12 cellular contexts compared by ENCODE assay signal in the genomic region with DNA sequence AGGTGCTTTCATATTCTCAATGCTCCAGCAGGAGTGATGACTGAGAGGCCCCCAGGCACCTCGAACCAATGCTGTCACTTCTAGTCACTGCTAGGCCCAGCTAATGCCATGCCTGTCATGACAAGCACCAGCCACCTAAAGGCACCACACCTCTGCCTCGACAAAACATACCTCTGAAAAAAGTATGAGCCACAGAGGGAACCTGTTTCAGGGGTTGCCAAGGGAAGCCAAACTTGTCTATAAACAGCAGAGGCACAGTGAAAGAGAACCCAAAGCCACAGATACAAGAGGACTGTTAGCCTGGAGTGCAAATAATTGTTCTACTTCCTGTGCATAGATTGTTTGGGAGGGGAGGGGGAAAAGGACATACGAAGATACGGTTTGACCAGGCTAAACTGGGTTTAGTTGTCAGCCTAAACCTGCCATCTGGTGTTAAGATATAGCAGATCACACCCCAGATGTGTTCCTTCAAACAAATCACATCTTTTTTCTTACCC. TPM values are rescaled to one million over a fixed set of nuclear protein-coding genes. Genes with fewer than 3 reads are reported as not detected.
DNase-seq lines count a peak whose midpoint lies in the region; ATAC-seq and TF ChIP-seq lines count a peak whose summit lies in the region.
"Had no signal": no experiment of that assay in that cellular context is flagged by ENCODE, and none has a peak within 500 bp of the region (broad histone marks: within the 10 kb centered on the region; RNA-seq: fewer than 3 reads in every experiment).

No MANE protein-coding gene starts in this region.

- POLR2A ChIA-PET in MCF 10A (lab: Yijun Ruan, JAX), result interaction anchor here (0.7 kb wide), 1 partner anchor 60 kb away, joined by 3 read pairs; no protein-coding TSS in a partner anchor
- POLR2A ChIA-PET in activated CD4-positive, alpha-beta T cell treated with anti-CD3 and anti-CD28 coated beads, Interleukin-2, amount 10 ng/mL, durations not matched to agents 7 days and 5 days (lab: Charles Lee), result no interaction called here

- H3K27me3 Mint-ChIP-seq in MCF 10A (ENCODE audit: insufficient read depth, unreplicated experiment), result peaks cover 23% of the 10 kb centered on the region
- peaks cover 7% of the 10 kb centered on the region for H3K27me3 Mint-ChIP-seq in activated CD4-positive, alpha-beta T cell treated with anti-CD3 and anti-CD28 coated beads, Interleukin-2, amount 10 ng/mL, durations not matched to agents 7 days and 5 days
- H3K27me3 Mint-ChIP-seq: memory B cell had no signal

- ATAC-seq in HG02759 (IDR thresholded peaks at IDR 0.05; ENCODE audit: unreplicated experiment), result no peak
- ATAC-seq: K562 had no signal

- H3K4me3 Mint-ChIP-seq in MCF 10A (ENCODE audit: unreplicated experiment), result no peak overlapping the region
- H3K4me3 Mint-ChIP-seq in activated CD4-positive, alpha-beta T cell treated with anti-CD3 and anti-CD28 coated beads, Interleukin-2, amount 10 ng/mL, durations not matched to agents 7 days and 5 days, result no peak overlapping the region
- H3K4me3 Mint-ChIP-seq: activated B cell treated with CpG ODN at 0.5 μM for 24 hours, memory B cell had no signal

- peaks cover 6% of the 10 kb centered on the region for H3K4me1 Mint-ChIP-seq in MCF 10A (ENCODE audit: insufficient read depth, unreplicated experiment)
- no peaks in the 10 kb centered on the region for H3K4me1 Mint-ChIP-seq in activated CD4-positive, alpha-beta T cell treated with anti-CD3 and anti-CD28 coated beads, Interleukin-2, amount 10 ng/mL, durations not matched to agents 7 days and 5 days
- H3K4me1 Mint-ChIP-seq: activated B cell treated with CpG ODN at 0.5 μM for 24 hours, memory B cell had no signal

- no peak overlapping the region for H3K27ac Mint-ChIP-seq in MCF 10A (ENCODE audit: low read depth, unreplicated experiment)
- no peak overlapping the region for H3K27ac Mint-ChIP-seq in activated CD4-positive, alpha-beta T cell treated with anti-CD3 and anti-CD28 coated beads, Interleukin-2, amount 10 ng/mL, durations not matched to agents 7 days and 5 days
- H3K27ac Mint-ChIP-seq: activated B cell treated with CpG ODN at 0.5 μM for 24 hours, memory B cell had no signal

- TF ChIP-seq CTCF in MCF 10A (IDR thresholded peaks at IDR 0.05; ENCODE audit: unreplicated experiment), result no peak

- no TSS peak for BruUV-seq in MCF 10A (replicated peaks; lab: Mats Ljungman, UMichigan)

- H3K9me3 Mint-ChIP-seq in MCF 10A (ENCODE audit: unreplicated experiment), result no peaks in the 10 kb centered on the region
- H3K9me3 Mint-ChIP-seq in activated CD4-positive, alpha-beta T cell treated with anti-CD3 and anti-CD28 coated beads, Interleukin-2, amount 10 ng/mL, durations not matched to agents 7 days and 5 days, result no peaks in the 10 kb centered on the region
- H3K9me3 Mint-ChIP-seq: activated B cell treated with CpG ODN at 0.5 μM for 24 hours, memory B cell had no signal

- no peaks in the 10 kb centered on the region for H3K36me3 Mint-ChIP-seq in MCF 10A (ENCODE audit: insufficient read depth, unreplicated experiment)
- no peaks in the 10 kb centered on the region for H3K36me3 Mint-ChIP-seq in activated CD4-positive, alpha-beta T cell treated with anti-CD3 and anti-CD28 coated beads, Interleukin-2, amount 10 ng/mL, durations not matched to agents 7 days and 5 days (ENCODE audit: low read depth)
- H3K36me3 Mint-ChIP-seq: memory B cell had no signal

- intact Hi-C loops in MCF 10A (cut with micrococcal nuclease), result no loop called here

- DNase-seq in DMS 273 (lab: John Stamatoyannopoulos, UW; ENCODE audit: unreplicated experiment) (peak; percentile 66), NCI-H1092 (lab: John Stamatoyannopoulos, UW) (peak; percentile 36), MCF 10A (ENCODE audit: unreplicated experiment) (peak; percentile 6), lung microvascular endothelial cell (ENCODE audit: low read depth in 2 of 2) (peak; percentile 36 to 38), NCI-H446 treated with DMSO at 0.1 percent for 48 hours (lab: John Stamatoyannopoulos, UW) (no peak), HT-29 (ENCODE audit: low spot score) (no peak)
- no peak for DNase-seq in activated CD4-positive, alpha-beta T cell treated with anti-CD3 and anti-CD28 coated beads, Interleukin-2, amount 10 ng/mL, durations not matched to agents 7 days and 5 days
- DNase-seq: activated B cell treated with CpG ODN at 0.5 μM for 24 hours, anterior cingulate cortex had no signal

- CTCF ChIA-PET in MCF 10A (lab: Yijun Ruan, JAX), result interaction anchor here (0.6 to 1.0 kb wide), 4 partner anchors 9 to 1041 kb away, joined by 3 to 4 read pairs (median 3); no protein-coding TSS in a partner anchor
- CTCF ChIA-PET in activated CD4-positive, alpha-beta T cell treated with anti-CD3 and anti-CD28 coated beads, Interleukin-2, amount 10 ng/mL, durations not matched to agents 7 days and 5 days (lab: Charles Lee), result no interaction called here

RNA-seq across cellular contexts. Expression of a gene that starts 45.9 kb away (rescaled TPM):
- total RNA-seq in MCF 10A (2022) (not detected in 2 replicates), lung microvascular endothelial cell (3.4 and 6.5 TPM in 2 replicates)
- not detected for total RNA-seq in activated CD4-positive, alpha-beta T cell treated with anti-CD3 and anti-CD28 coated beads, Interleukin-2, amount 10 ng/mL, durations not matched to agents 7 days and 5 days
- total RNA-seq in HT-29 (2014; rRNA removed; shearing (Covaris generic)), result not detected in 2 replicates
- total RNA-seq: activated B cell treated with CpG ODN at 0.5 μM for 24 hours, K562 had no signal

Comparison
In these comparisons a context has a peak if more than half of its experiments do, and no peak if none do; other contexts are left out.
1. DNase-seq: peak in DMS 273 (single experiment), NCI-H1092 (single experiment), MCF 10A (single experiment) and lung microvascular endothelial cell (2 of 2); none in NCI-H446 treated with DMSO at 0.1 percent for 48 hours (single experiment), activated CD4-positive, alpha-beta T cell treated with anti-CD3 and anti-CD28 coated beads, Interleukin-2, amount 10 ng/mL, durations not matched to agents 7 days and 5 days (single experiment) and HT-29 (single experiment).